ENCODE assay signal across 1 cellular context in genomic region chr21:42546433-42546832, GRCh38.
TF ChIP-seq lines count a peak whose summit lies in the region.

No MANE protein-coding gene starts in this region.

TF ChIP-seq in K562, 482 proteins besides CTCF, POLR2A, EP300 and RAD21:
- TF ChIP-seq ZNF23 (CRISPR knock-in tag; IDR thresholded peaks at IDR 0.05): no peak
- 0 out of 2 replicates have a peak, but pooled peaks have one; percentile 36 for TF ChIP-seq ZNF263 (CRISPR knock-in tag; IDR thresholded peaks at IDR 0.05; ENCODE audit: borderline replicate concordance)
- TF ChIP-seq ATF4 (CRISPR knock-in tag; IDR thresholded peaks at IDR 0.05): peak; percentile 12; the same call in 1 of the 2 replicates
- no peak for TF ChIP-seq SIN3B (IDR thresholded peaks at IDR 0.05; ENCODE audit: low read depth)
- TF ChIP-seq ZZZ3 (IDR thresholded peaks at IDR 0.05): no peak
- TF ChIP-seq GABPB2 (CRISPR knock-in tag; conservative IDR thresholded peaks at IDR 0.05): 0 out of 2 replicates have a peak, but pooled peaks have one; percentile 52
- no peak for TF ChIP-seq ZNF232 (CRISPR knock-in tag; IDR thresholded peaks at IDR 0.05)
- TF ChIP-seq IFI16 (CRISPR knock-in tag; IDR thresholded peaks at IDR 0.05): 0 out of 2 replicates have a peak, but pooled peaks have one; percentile 26
- peak; percentile 17; the same call in 1 of the 2 replicates for TF ChIP-seq CREB5 (CRISPR knock-in tag; IDR thresholded peaks at IDR 0.05)
- TF ChIP-seq MBD1 (CRISPR knock-in tag; IDR thresholded peaks at IDR 0.05): 0 out of 2 replicates have a peak, but pooled peaks have one; percentile 4
